In the genomic region with DNA sequence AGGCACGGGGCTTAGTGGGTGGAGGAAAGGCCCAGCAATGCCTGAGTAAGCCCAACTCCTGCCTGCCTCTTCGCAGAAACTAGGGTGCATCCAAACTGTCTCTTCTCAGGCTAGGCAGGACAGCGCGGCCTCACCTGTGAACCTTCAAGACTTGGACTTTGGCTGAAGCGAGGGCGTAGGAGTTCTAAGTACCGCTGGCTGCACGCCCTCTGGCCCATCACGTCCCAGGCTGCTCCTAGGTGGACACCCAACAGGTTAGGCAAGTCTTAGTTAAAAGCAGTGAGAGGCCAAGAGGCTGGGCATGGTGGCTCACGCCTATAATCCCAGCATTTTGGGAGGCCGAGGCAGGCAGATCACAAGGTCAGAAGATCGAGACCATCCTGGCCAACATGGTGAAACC, we compare ENCODE assay signal across 29 cellular contexts. TPM values are rescaled to one million over a fixed set of nuclear protein-coding genes. Genes with fewer than 3 reads are reported as not detected.
A peak's percentile ranks its signal among the peaks of the same experiment; 100 is the strongest.
DNase-seq lines count a peak whose midpoint lies in the region; ATAC-seq and TF ChIP-seq lines count a peak whose summit lies in the region.
"Had no signal": no experiment of that assay in that cellular context is flagged by ENCODE, and none has a peak within 500 bp of the region (broad histone marks: within the 10 kb centered on the region; RNA-seq: fewer than 3 reads in every experiment).

No MANE protein-coding gene starts in this region.

- H3K27me3 Mint-ChIP-seq in Caco-2 (ENCODE audit: insufficient read depth, unreplicated experiment) (no peaks in the 10 kb centered on the region), progenitor cell of endocrine pancreas (no peaks in the 10 kb centered on the region)
- H3K27me3 Mint-ChIP-seq: activated naive CD8-positive, alpha-beta T cell treated with anti-CD3 and anti-CD28 coated beads, Interleukin-2, amount 50 U/mL, for 24 hours; central memory CD8-positive, alpha-beta T cell had no signal

- peak overlapping the region; percentile 61 for H2AK9ac ChIP-seq in IMR-90 (replicated peaks; ENCODE audit: low read depth, low read length, poor library complexity)

- H3K4me1 Mint-ChIP-seq in Caco-2 (ENCODE audit: low read depth, unreplicated experiment) (peaks cover 16% of the 10 kb centered on the region), progenitor cell of endocrine pancreas (ENCODE audit: low read depth) (peaks cover 13% of the 10 kb centered on the region)

- H3K4me1 ChIP-seq in Caco-2 (peaks cover 17% of the 10 kb centered on the region), IMR-90 (ENCODE audit: control insufficient read depth, insufficient read depth, low read length) (peaks cover 8% of the 10 kb centered on the region), esophagus squamous epithelium (peaks cover 19 to 53% (median 23%) of the 10 kb centered on the region in 3 donors)
- H3K4me1 ChIP-seq: uterus had no signal

- H3K9me3 ChIP-seq in Caco-2 (0 out of 2 replicates have a peak, but pooled peaks cover 6% of the 10 kb centered on the region), IMR-90 (ENCODE audit: control insufficient read depth, insufficient read depth, low read length) (no peaks in the 10 kb centered on the region), esophagus squamous epithelium (no peaks in the 10 kb centered on the region)
- H3K9me3 ChIP-seq: BLaER1 treated with 17β-estradiol and CSF1 and Interleukin-3, amounts not matched to agents 10 nM and 100 nM; lower lobe of right lung; testis; uterus had no signal

- H3K4me2 ChIP-seq in IMR-90 (ENCODE audit: low read depth, low read length) = no peak overlapping the region

- WGBS in IMR-90 (ENCODE audit: extremely low coverage in 2 of 2, insufficient read length in 1 of 2), 2 experiments = 98% methylated on average over 8 of the region's 12 CpGs; no CpG with 5 or more reads in 1 of the 2 experiments
- WGBS in esophagus squamous epithelium, 2 donors = 50 to 79% methylated on average over 9 to 10 of the region's 12 CpGs

- dilution Hi-C loops in IMR-90 (cut with HindIII; ENCODE audit: low sequenced_read_pairs, unreplicated experiment) = no loop called here

- no peak overlapping the region for H3K56ac ChIP-seq in IMR-90 (ENCODE audit: extremely low read depth, insufficient read depth, low read length)

- H3K9me3 Mint-ChIP-seq in Caco-2 (ENCODE audit: unreplicated experiment) = no peaks in the 10 kb centered on the region
- no peaks in the 10 kb centered on the region for H3K9me3 Mint-ChIP-seq in progenitor cell of endocrine pancreas (ENCODE audit: low read depth)
- H3K9me3 Mint-ChIP-seq: activated naive CD8-positive, alpha-beta T cell treated with anti-CD3 and anti-CD28 coated beads, Interleukin-2, amount 50 U/mL, for 24 hours; central memory CD8-positive, alpha-beta T cell; neural crest cell; WTC11 had no signal

- peak overlapping the region; percentile 24 for H3K4me3 Mint-ChIP-seq in Caco-2 (ENCODE audit: unreplicated experiment)
- no peak overlapping the region for H3K4me3 Mint-ChIP-seq in progenitor cell of endocrine pancreas (ENCODE audit: low read depth)
- H3K4me3 Mint-ChIP-seq: neural crest cell had no signal

- no peak overlapping the region for H2BK15ac ChIP-seq in IMR-90 (ENCODE audit: low read depth, low read length)

- 0 out of 2 replicates have a peak overlapping the region, but pooled peaks have one; percentile 43 for H2AK5ac ChIP-seq in IMR-90 (ENCODE audit: low read depth, low read length)

- peaks cover 12% of the 10 kb centered on the region for H4K20me1 ChIP-seq in IMR-90 (ENCODE audit: insufficient read depth, low read length)

- H2AFZ ChIP-seq in IMR-90 (replicated peaks; ENCODE audit: low read length, poor library complexity) = peak overlapping the region; percentile 23
- H2AFZ ChIP-seq: GM23248 had no signal

- no peak overlapping the region for H3K23ac ChIP-seq in IMR-90 (ENCODE audit: low read depth, low read length)

- CTCF ChIA-PET in Caco-2 (lab: Charles Lee) (no interaction called here), IMR-90 (lab: Yijun Ruan, JAX) (no interaction called here)

- BruUV-seq in Caco-2 (replicated peaks; lab: Mats Ljungman, UMichigan) = no TSS peak
- no TSS peak for BruUV-seq in IMR-90 (replicated peaks; lab: Mats Ljungman, UMichigan)

- H3K4me3 ChIP-seq in Caco-2 (ENCODE audit: low read depth, low read length) (no peak overlapping the region), IMR-90 (ENCODE audit: insufficient read depth, low read depth, low read length) (no peak overlapping the region), esophagus squamous epithelium (no peak overlapping the region)
- H3K4me3 ChIP-seq: GM23248, lower lobe of right lung, testis, uterus had no signal

- POLR2A ChIA-PET in Caco-2 (lab: Charles Lee) (no interaction called here), IMR-90 (lab: Charles Lee; ENCODE audit: unreplicated experiment) (no interaction called here)

- DNase-seq in Caco-2 (peak; percentile 38 to 72), IMR-90 (no peak), esophagus squamous epithelium (lab: John Stamatoyannopoulos, UW) (no peak), omental fat pad (ENCODE audit: low spot score) (peak; percentile 24), SKM-1 treated with dmso at 0.1 percent for 144 hours (lab: John Stamatoyannopoulos, UW; ENCODE audit: unreplicated experiment) (no peak), progenitor cell of endocrine pancreas (ENCODE audit: low spot score, unreplicated experiment) (no peak)
- DNase-seq: activated CD4-positive, alpha-beta T cell treated with anti-CD3 and anti-CD28 coated beads, Interleukin-2, amount 50 U/mL, for 48 hours; activated naive CD8-positive, alpha-beta T cell treated with anti-CD3 and anti-CD28 coated beads, Interleukin-2, amount 50 U/mL, for 24 hours; Calu3; dermis blood vessel endothelial cell; DMS79 treated with DMSO at 0.1 percent for 48 hours; GM23248; lower lobe of right lung; NCI-H1092 treated with DMSO at 0.1 percent for 48 hours; NCI-H187 treated with DMSO at 0.1 percent for 48 hours; NCI-H526; SHP77 treated with DMSO at 0.1 percent for 48 hours; stimulated activated CD4-positive, alpha-beta T cell treated with anti-CD3 and anti-CD28 coated beads, Interleukin-15, amount 100 ng/mL, for 24 hours; stimulated activated naive CD4-positive, alpha-beta T cell; SW 1271; T1000; testis had no signal

- H3K27me3 ChIP-seq in Caco-2 (replicated peaks; ENCODE audit: control insufficient read depth, insufficient read depth, low read length) (no peaks in the 10 kb centered on the region), IMR-90 (ENCODE audit: control insufficient read depth, insufficient read depth, low read length) (no peaks in the 10 kb centered on the region), esophagus squamous epithelium (no peaks in the 10 kb centered on the region)
- H3K27me3 ChIP-seq: BLaER1 treated with 17β-estradiol and CSF1 and Interleukin-3, amounts not matched to agents 10 nM and 100 nM; testis; uterus had no signal

- no peak overlapping the region for H4K8ac ChIP-seq in IMR-90 (ENCODE audit: low read depth in 2 of 2, low read length in 2 of 2)

- H2BK20ac ChIP-seq in IMR-90 (ENCODE audit: low read depth, low read length) = no peak overlapping the region

- H3K27ac Mint-ChIP-seq in Caco-2 (ENCODE audit: unreplicated experiment) = no peak overlapping the region
- no peak overlapping the region for H3K27ac Mint-ChIP-seq in progenitor cell of endocrine pancreas
- H3K27ac Mint-ChIP-seq: WTC11 had no signal

- no peak overlapping the region for H2BK5ac ChIP-seq in IMR-90 (ENCODE audit: low read depth, low read length, poor library complexity, severe bottlenecking)

- TF ChIP-seq POLR2A in IMR-90 (IDR thresholded peaks at IDR 0.05; ENCODE audit: low read depth, low read length) (no peak), esophagus squamous epithelium (IDR thresholded peaks at IDR 0.05) (no peak)

- no peak for TF ChIP-seq RAD21 in IMR-90 (IDR thresholded peaks at IDR 0.05; ENCODE audit: low read length)

- no peak overlapping the region for H4K5ac ChIP-seq in IMR-90 (ENCODE audit: low read depth, low read length)

- in situ Hi-C loops in IMR-90 (cut with MboI; ENCODE audit: low sequenced_read_pairs) = no loop called here

- no peak overlapping the region for H3K9ac ChIP-seq in IMR-90 (ENCODE audit: low read depth, low read length)
- H3K9ac ChIP-seq: BLaER1 treated with 17β-estradiol and CSF1 and Interleukin-3, amounts not matched to agents 10 nM and 100 nM; GM23248 had no signal

- H4K91ac ChIP-seq in IMR-90 (ENCODE audit: insufficient read depth, low read depth, low read length) = no peak overlapping the region

- intact Hi-C loops in Caco-2 (cut with micrococcal nuclease; ENCODE audit: unreplicated experiment) = no loop called here
- intact Hi-C loops in IMR-90 (cut with micrococcal nuclease) = no loop called here
- intact Hi-C loops in esophagus squamous epithelium (cut with DNase I) = no loop called here

- H3K4ac ChIP-seq in IMR-90 (ENCODE audit: low read depth, low read length) = no peak overlapping the region; the same call in 1 of the 2 replicates

- ATAC-seq in IMR-90 (ENCODE audit: low read depth) (no peak), omental fat pad (ENCODE audit: low FRiP score) (peak; percentile 33), GM21825 (IDR thresholded peaks at IDR 0.05; ENCODE audit: unreplicated experiment) (no peak), GM21528 (IDR thresholded peaks at IDR 0.05; ENCODE audit: low FRiP score, unreplicated experiment) (no peak)
- ATAC-seq: activated naive CD8-positive, alpha-beta T cell treated with anti-CD3 and anti-CD28 coated beads, Interleukin-2, amount 50 U/mL, for 24 hours; lower lobe of right lung; WTC11 had no signal

- H3K9me1 ChIP-seq in IMR-90 (ENCODE audit: insufficient read depth, low read length) = peaks cover 5% of the 10 kb centered on the region

- TF ChIP-seq CTCF in Caco-2 (IDR thresholded peaks at IDR 0.05; ENCODE audit: insufficient read depth in 1 of 2, low read depth in 1 of 2, low read length in 1 of 2, severe bottlenecking in 1 of 2, unreplicated experiment in 1 of 2) (no peak), IMR-90 (conservative IDR thresholded peaks at IDR 0.05; ENCODE audit: low read depth, low read length) (no peak), esophagus squamous epithelium (IDR thresholded peaks at IDR 0.05) (no peak), omental fat pad (IDR thresholded peaks at IDR 0.05) (no peak), progenitor cell of endocrine pancreas (IDR thresholded peaks at IDR 0.05; ENCODE audit: unreplicated experiment) (no peak)

- no peak overlapping the region for H3K27ac ChIP-seq in IMR-90 (ENCODE audit: insufficient read depth, low read length)
- peak overlapping the region; percentile 26 to 99 (median 95) for H3K27ac ChIP-seq in esophagus squamous epithelium

- H3K36me3 ChIP-seq in Caco-2 (ENCODE audit: control insufficient read depth, insufficient read depth, low read length) (peaks cover 1% of the 10 kb centered on the region; the same call in 1 of the 2 replicates), IMR-90 (ENCODE audit: control insufficient read depth, insufficient read depth, low read length) (peaks cover under 1% of the 10 kb centered on the region; the same call in 1 of the 2 replicates), esophagus squamous epithelium (peaks cover 0 to 11% (median 0%) of the 10 kb centered on the region in 3 donors)
- H3K36me3 ChIP-seq: uterus had no signal

- H2BK120ac ChIP-seq in IMR-90 (ENCODE audit: low read depth, low read length) = no peak overlapping the region

- H3K18ac ChIP-seq in IMR-90 (ENCODE audit: low read depth, low read length) = no peak overlapping the region

- no peak overlapping the region for H3K14ac ChIP-seq in IMR-90 (replicated peaks; ENCODE audit: low read depth, low read length)

- peaks cover 11 to 25% of the 10 kb centered on the region in 2 experiments for H3K79me1 ChIP-seq in IMR-90 (ENCODE audit: low read depth in 1 of 2, low read length in 2 of 2)

- H3K36me3 Mint-ChIP-seq in Caco-2 (ENCODE audit: insufficient read depth, unreplicated experiment) (peaks cover 6% of the 10 kb centered on the region), progenitor cell of endocrine pancreas (ENCODE audit: insufficient read depth) (no peaks in the 10 kb centered on the region)

RNA-seq across cellular contexts. Expression of gene DDB2, which starts 1.8 kb away (rescaled TPM):
- total RNA-seq in Caco-2 (2022) (42.2 and 43.7 TPM in 2 replicates), IMR-90 (2012; rRNA removed) (25.6 and 27.8 TPM in 2 replicates), esophagus squamous epithelium (10 to 100 TPM; 25.7 to 65.8 (median 43.5) TPM), omental fat pad (10 to 100 TPM; 12.1 to 27.6 (median 14.2) TPM), progenitor cell of endocrine pancreas (31.4 and 32.0 TPM in 2 replicates)
- polyA plus RNA-seq in IMR-90 (2012; rRNA removed) = 33.5 and 33.6 TPM in 2 replicates
- 24.1 and 24.5 TPM in 2 replicates for polyA plus RNA-seq in IMR-90 (2012; cell fraction: cytosol; rRNA removed)
- polyA plus RNA-seq in IMR-90 (2012; cell fraction: nucleus; rRNA removed; ENCODE audit: low replicate concordance) = 77.2 and 160 TPM in 2 replicates

RNA-seq across cellular contexts. Expression of gene PACSIN3, which starts 26.7 kb away (rescaled TPM):
- total RNA-seq in Caco-2 (2022) = 72.8 and 76.7 TPM in 2 replicates
- total RNA-seq in IMR-90 (2012; rRNA removed) = 18.9 and 19.2 TPM in 2 replicates
- polyA plus RNA-seq in IMR-90 (2012; rRNA removed) = 21.1 and 24.5 TPM in 2 replicates
- 30.8 and 31.9 TPM in 2 replicates for polyA plus RNA-seq in IMR-90 (2012; cell fraction: cytosol; rRNA removed)
- polyA plus RNA-seq in IMR-90 (2012; cell fraction: nucleus; rRNA removed; ENCODE audit: low replicate concordance) = 22.7 and 43.7 TPM in 2 replicates
- 10 to 100 TPM; 55.9 to 95.7 (median 65.0) TPM for total RNA-seq in esophagus squamous epithelium
- total RNA-seq in omental fat pad = 10 to 100 TPM; 11.2 to 47.4 (median 16.8) TPM
- total RNA-seq in progenitor cell of endocrine pancreas = 54.1 and 59.6 TPM in 2 replicates

RNA-seq across cellular contexts. Expression of gene ACP2, which starts 35.7 kb away (rescaled TPM):
- total RNA-seq in Caco-2 (2022) (44.7 and 48.2 TPM in 2 replicates), IMR-90 (2012; rRNA removed) (10.3 and 17.7 TPM in 2 replicates), esophagus squamous epithelium (10 to 100 TPM; 20.4 to 38.0 (median 26.5) TPM), omental fat pad (10 to 100 TPM; 44.1 to 70.2 (median 55.4) TPM), progenitor cell of endocrine pancreas (58.1 and 60.2 TPM in 2 replicates)
- polyA plus RNA-seq in IMR-90 (2012; rRNA removed) = 23.6 and 24.8 TPM in 2 replicates
- polyA plus RNA-seq in IMR-90 (2012; cell fraction: cytosol; rRNA removed) = 17.6 and 27.9 TPM in 2 replicates
- polyA plus RNA-seq in IMR-90 (2012; cell fraction: nucleus; rRNA removed; ENCODE audit: low replicate concordance) = 44.8 and 66.4 TPM in 2 replicates

RNA-seq across cellular contexts. Expression of gene ARFGAP2, which starts 36.3 kb away (rescaled TPM):
- 99.9 and 100.0 TPM in 2 replicates for total RNA-seq in Caco-2 (2022)
- 87.8 and 114 TPM in 2 replicates for total RNA-seq in IMR-90 (2012; rRNA removed)
- 35.1 and 54.7 TPM in 2 replicates for polyA plus RNA-seq in IMR-90 (2012; rRNA removed)
- 39.1 and 42.9 TPM in 2 replicates for polyA plus RNA-seq in IMR-90 (2012; cell fraction: cytosol; rRNA removed)
- polyA plus RNA-seq in IMR-90 (2012; cell fraction: nucleus; rRNA removed; ENCODE audit: low replicate concordance) = 145 and 146 TPM in 2 replicates
- total RNA-seq in esophagus squamous epithelium = 100 to 1,000 TPM in 3 of 4 donors, 10 to 100 TPM in 1; 95.3 to 171 (median 119) TPM
- 100 to 1,000 TPM in 3 of 4 donors, 10 to 100 TPM in 1; 82.3 to 179 (median 108) TPM for total RNA-seq in omental fat pad
- total RNA-seq in progenitor cell of endocrine pancreas = 109 and 112 TPM in 2 replicates

RNA-seq across cellular contexts. Expression of gene NR1H3, which starts 44.9 kb away (rescaled TPM):
- 40.8 and 44.8 TPM in 2 replicates for total RNA-seq in Caco-2 (2022)
- 9.1 and 9.7 TPM in 2 replicates for total RNA-seq in IMR-90 (2012; rRNA removed)
- 13.6 and 19.0 TPM in 2 replicates for polyA plus RNA-seq in IMR-90 (2012; rRNA removed)
- 9.7 and 15.4 TPM in 2 replicates for polyA plus RNA-seq in IMR-90 (2012; cell fraction: cytosol; rRNA removed)
- 48.0 and 62.0 TPM in 2 replicates for polyA plus RNA-seq in IMR-90 (2012; cell fraction: nucleus; rRNA removed; ENCODE audit: low replicate concordance)
- 10 to 100 TPM in 2 of 4 donors, 1 to 10 TPM in 2; 2.4 to 24.8 (median 12.5) TPM for total RNA-seq in esophagus squamous epithelium
- 100 to 1,000 TPM in 2 of 4 donors, 10 to 100 TPM in 2; 68.6 to 228 (median 100) TPM for total RNA-seq in omental fat pad
- total RNA-seq in progenitor cell of endocrine pancreas = 25.8 and 26.7 TPM in 2 replicates

Comparison
In these comparisons a context has a peak if more than half of its experiments do, and no peak if none do; other contexts are left out.
1. DNase-seq: peak in Caco-2 (2 of 2) and omental fat pad (single experiment); none in IMR-90 (single experiment), esophagus squamous epithelium (single experiment), SKM-1 treated with dmso at 0.1 percent for 144 hours (single experiment) and progenitor cell of endocrine pancreas (single experiment).